17 cellular contexts compared by ENCODE assay signal in genomic region chr1:115402753-115403184, GRCh38.
DNase-seq lines count a peak whose midpoint lies in the region; ATAC-seq and TF ChIP-seq lines count a peak whose summit lies in the region.
"Had no signal": no experiment of that assay in that cellular context is flagged by ENCODE, and none has a peak within 500 bp of the region (broad histone marks: within the 10 kb centered on the region; RNA-seq: fewer than 3 reads in every experiment).

No MANE protein-coding gene starts in this region.

- no peak overlapping the region for H3K4me3 Mint-ChIP-seq in type B pancreatic cell
- H3K4me3 Mint-ChIP-seq: CD4-positive, alpha-beta memory T cell had no signal

- no peaks in the 10 kb centered on the region for H3K27me3 ChIP-seq in MG63
- H3K27me3 ChIP-seq: BLaER1 had no signal

- peaks cover 13% of the 10 kb centered on the region for H3K4me1 Mint-ChIP-seq in type B pancreatic cell (ENCODE audit: unreplicated experiment)
- H3K4me1 Mint-ChIP-seq: CD4-positive, alpha-beta memory T cell had no signal

- peaks cover 1% of the 10 kb centered on the region for H3K9me3 Mint-ChIP-seq in type B pancreatic cell

- CTCF ChIA-PET in RWPE1 (lab: Yijun Ruan, JAX) = interaction anchor here (0.6 to 0.7 kb wide), 2 partner anchors 304 to 488 kb away, joined by 3 read pairs; no protein-coding TSS in a partner anchor

- no peaks in the 10 kb centered on the region for H3K36me3 ChIP-seq in MG63
- H3K36me3 ChIP-seq: BLaER1 had no signal

- H3K27ac Mint-ChIP-seq in type B pancreatic cell = no peak overlapping the region
- H3K27ac Mint-ChIP-seq: CD4-positive, alpha-beta memory T cell had no signal

- H3K36me3 Mint-ChIP-seq in type B pancreatic cell = no peaks in the 10 kb centered on the region
- H3K36me3 Mint-ChIP-seq: CD4-positive, alpha-beta memory T cell had no signal

- no peak overlapping the region for H3K27ac ChIP-seq in RWPE1
- H3K27ac ChIP-seq: BLaER1 had no signal

- DNase-seq in Caki2 (ENCODE audit: low read depth) (peak; percentile 80), MG63 (peak; percentile 94), choroid plexus epithelial cell (ENCODE audit: low read depth) (peak; percentile 58), posterior vena cava (ENCODE audit: low spot score) (peak; percentile 79), type B pancreatic cell (ENCODE audit: extremely low spot score, unreplicated experiment) (no peak), RWPE1 (ENCODE audit: low spot score) (no peak)
- DNase-seq: Calu3; CD4-positive, alpha-beta memory T cell; DMS53; GOT3; MV-4-11; NCI-H187; NCI-H2107 had no signal

- TF ChIP-seq CTCF in choroid plexus epithelial cell (conservative IDR thresholded peaks at IDR 0.05; ENCODE audit: low read depth, low read length) (no peak), type B pancreatic cell (conservative IDR thresholded peaks at IDR 0.05) (no peak), RWPE1 (conservative IDR thresholded peaks at IDR 0.05; ENCODE audit: low read depth) (no peak)

- H3K27me3 Mint-ChIP-seq in type B pancreatic cell = no peaks in the 10 kb centered on the region
- H3K27me3 Mint-ChIP-seq: CD4-positive, alpha-beta memory T cell had no signal

- H3K4me3 ChIP-seq in MG63 (no peak overlapping the region), choroid plexus epithelial cell (ENCODE audit: low read depth, low read length) (no peak overlapping the region)
- H3K4me3 ChIP-seq: BLaER1, K562 had no signal

- POLR2A ChIA-PET in RWPE1 (lab: Yijun Ruan, JAX; ENCODE audit: low non-redundant PET) = no interaction called here

- intact Hi-C loops in posterior vena cava (cut with DNase I) = no loop called here

- in situ Hi-C loops in Caki2 (cut with HindIII; ENCODE audit: low pct_unique_long_range_greater_than_20kb, low sequenced_read_pairs) = no loop called here

- no peak for ATAC-seq in GM21447 (IDR thresholded peaks at IDR 0.05; ENCODE audit: unreplicated experiment)
- ATAC-seq: HCT116, K562 had no signal

- H3K9me3 ChIP-seq in MG63 = peaks cover 18% of the 10 kb centered on the region

Comparison
In these comparisons a context has a peak if more than half of its experiments do, and no peak if none do; other contexts are left out.
1. DNase-seq: peak in Caki2 (single experiment), MG63 (single experiment), choroid plexus epithelial cell (single experiment) and posterior vena cava (single experiment); none in type B pancreatic cell (single experiment) and RWPE1 (single experiment).